7 cellular contexts compared by ENCODE assay signal in genomic region chr3:34275811-34276210, GRCh38.
"Had no signal": no experiment of that assay in that cellular context is flagged by ENCODE, and none has a peak within 500 bp of the region (broad histone marks: within the 10 kb centered on the region; RNA-seq: fewer than 3 reads in every experiment).

No MANE protein-coding gene starts in this region.

- H3K4me3 ChIP-seq: K562 had no signal

- FAIRE-seq: HepG2, HTR-8/SVneo, K562 had no signal

- DNase-seq: IMR-90, KBM-7, KG1 had no signal

- H3K27ac ChIP-seq: HL-60 had no signal
